Comparison of ENCODE assay signal across 8 cellular contexts in the genomic region with DNA sequence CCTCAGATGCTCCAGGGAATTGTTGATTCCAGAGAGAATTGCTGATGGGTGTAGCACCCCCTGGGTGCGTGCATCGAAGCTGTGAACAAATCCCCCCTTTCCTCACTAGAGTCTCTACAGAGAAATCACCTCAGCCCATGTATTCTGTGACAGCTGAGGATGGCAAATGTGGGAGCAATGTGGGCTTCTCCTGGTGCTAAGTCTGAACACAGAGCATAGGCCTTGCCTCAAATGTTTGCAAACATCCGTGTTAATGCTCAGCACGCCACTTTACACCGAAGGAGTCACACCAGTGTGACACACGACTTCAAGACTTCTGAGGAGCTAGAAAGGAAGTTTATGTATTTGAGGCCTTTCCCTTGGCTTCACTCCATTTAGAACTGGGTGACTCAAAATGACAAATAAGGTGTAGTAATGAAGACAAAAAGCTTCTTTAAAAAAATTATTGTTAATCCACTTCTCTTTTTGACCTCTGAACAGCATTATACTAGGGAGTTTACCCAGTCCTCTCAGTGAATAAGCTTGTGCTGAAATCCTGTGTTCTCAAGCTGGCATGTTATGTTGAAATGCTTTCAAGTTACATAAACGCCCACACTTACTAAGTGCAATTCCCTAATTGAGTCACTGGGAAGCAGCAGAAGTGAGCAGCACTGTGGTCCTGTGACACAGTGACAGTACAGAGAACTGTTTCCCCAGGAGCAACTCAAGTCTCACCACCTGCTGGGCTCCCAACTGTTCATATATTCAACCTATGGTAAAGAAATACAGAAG.
DNase-seq lines count a peak whose midpoint lies in the region; ATAC-seq and TF ChIP-seq lines count a peak whose summit lies in the region.

No MANE protein-coding gene starts in this region.

- TF ChIP-seq EP300 in transverse colon (IDR thresholded peaks at IDR 0.05; ENCODE audit: low read depth), result no peak

- TF ChIP-seq CTCF in colonic mucosa (IDR thresholded peaks at IDR 0.05) (no peak), lung (IDR thresholded peaks at IDR 0.05; ENCODE audit: control extremely low read depth, extremely low read depth) (no peak), transverse colon (IDR thresholded peaks at IDR 0.05) (peak; percentile 13 to 48 (median 28))

- H3K4me3 ChIP-seq in colonic mucosa (no peak overlapping the region), lung (no peak overlapping the region), transverse colon (no peak overlapping the region)

- H3K27me3 ChIP-seq in colonic mucosa, result no peaks in the 10 kb centered on the region
- no peaks in the 10 kb centered on the region for H3K27me3 ChIP-seq in lung (ENCODE audit: control insufficient read depth, insufficient read depth)
- H3K27me3 ChIP-seq in transverse colon, result no peaks in the 10 kb centered on the region

- H3K4me1 ChIP-seq in colonic mucosa (peaks cover 12% of the 10 kb centered on the region), lung (ENCODE audit: control insufficient read depth in 2 of 2, insufficient read depth in 2 of 2, low read length in 2 of 2) (peaks cover 5 to 6% of the 10 kb centered on the region in 2 donors), transverse colon (peaks cover 8 to 31% (median 24%) of the 10 kb centered on the region in 4 donors)

- no peaks in the 10 kb centered on the region for H3K9me3 ChIP-seq in colonic mucosa
- H3K9me3 ChIP-seq in lung (ENCODE audit: control insufficient read depth in 2 of 2, insufficient read depth in 1 of 2, low read length in 1 of 2), result no peaks in the 10 kb centered on the region
- H3K9me3 ChIP-seq in transverse colon, result no peaks in the 10 kb centered on the region

- 21 to 24% methylated on average over 7 of the region's 7 CpGs for WGBS in lung, 2 donors
- 14 to 31% methylated on average over 5 to 7 of the region's 7 CpGs for WGBS in transverse colon (ENCODE audit: low coverage in 1 of 2), 2 donors

- ATAC-seq in HG02870 (IDR thresholded peaks at IDR 0.05; ENCODE audit: unreplicated experiment), result peak; percentile 92
- ATAC-seq in lung (ENCODE audit: insufficient read depth, low FRiP score), result peak; percentile 94

- DNase-seq in stimulated activated CD4-positive, alpha-beta T cell treated with anti-CD3 and anti-CD28 coated beads, Interleukin-1b, Interleukin-23, amount 100 ng/mL, for 48 hours, result peak; percentile 20
- DNase-seq in stimulated activated CD4-positive, alpha-beta T cell treated with anti-CD3 and anti-CD28 coated beads, Interleukin-12 subunit alpha, Interleukin-12 subunit beta, amount 100 ng/mL, for 4 hours, result no peak
- peak; percentile 83 for DNase-seq in NCI-H82 (lab: John Stamatoyannopoulos, UW)
- peak; percentile 41 for DNase-seq in colonic mucosa
- DNase-seq in lung (ENCODE audit: low spot score), result peak; percentile 51
- peak; percentile 37 for DNase-seq in transverse colon
- no peak for DNase-seq in NCI-H748 (lab: John Stamatoyannopoulos, UW; ENCODE audit: unreplicated experiment)

- H3K36me3 ChIP-seq in colonic mucosa, result no peaks in the 10 kb centered on the region
- H3K36me3 ChIP-seq in lung (ENCODE audit: control insufficient read depth in 2 of 2, insufficient read depth in 2 of 2, low read length in 2 of 2), result no peaks in the 10 kb centered on the region
- no peaks in the 10 kb centered on the region for H3K36me3 ChIP-seq in transverse colon

- no peak for TF ChIP-seq POLR2A in transverse colon (IDR thresholded peaks at IDR 0.05)

- intact Hi-C loops in colonic mucosa (cut with DNase I) (no loop called here), transverse colon (cut with DNase I; ENCODE audit: low total_unique reads) (no loop called here)

- in situ Hi-C loops in transverse colon (cut with MboI; ENCODE audit: low pct_ligation_motif_present in 1 of 4, low pct_unique_long_range_greater_than_20kb in 1 of 4, low sequenced_read_pairs in 3 of 4), result no loop called here

- H3K27ac ChIP-seq in colonic mucosa (peak overlapping the region; percentile 76), lung (ENCODE audit: low read depth in 1 of 2, low read length in 1 of 2) (peak overlapping the region; percentile 43 to 86), transverse colon (peak overlapping the region; percentile 64 to 81 (median 78))

- H3K9ac ChIP-seq in colonic mucosa (ENCODE audit: low read depth in 2 of 2, low read length in 2 of 2), result peak overlapping the region in 1 of 2 donors; percentile 35

Comparison
In these comparisons a context has a peak if more than half of its experiments do, and no peak if none do; other contexts are left out.
1. DNase-seq: peak in stimulated activated CD4-positive, alpha-beta T cell treated with anti-CD3 and anti-CD28 coated beads, Interleukin-1b, Interleukin-23, amount 100 ng/mL, for 48 hours (single experiment), NCI-H82 (single experiment), colonic mucosa (single experiment), lung (single experiment) and transverse colon (single experiment); none in stimulated activated CD4-positive, alpha-beta T cell treated with anti-CD3 and anti-CD28 coated beads, Interleukin-12 subunit alpha, Interleukin-12 subunit beta, amount 100 ng/mL, for 4 hours (single experiment) and NCI-H748 (single experiment).
2. CTCF ChIP-seq: peak in transverse colon (5 of 5); none in colonic mucosa (single experiment) and lung (single experiment).
3. Peak in every context shown above with its lines, with median percentiles within 50 percentile points of each other: H3K27ac ChIP-seq.